ENCODE assay signal across 8 cellular contexts in genomic region chr7:159197066-159197975, GRCh38. TPM values are rescaled to one million over a fixed set of nuclear protein-coding genes. Genes with fewer than 3 reads are reported as not detected.
DNase-seq lines count a peak whose midpoint lies in the region; ATAC-seq, FAIRE-seq and TF ChIP-seq lines count a peak whose summit lies in the region.

No MANE protein-coding gene starts in this region.

- no peaks in the 10 kb centered on the region for H3K36me3 ChIP-seq in left ventricle myocardium inferior
- H3K36me3 ChIP-seq in testis (ENCODE audit: low read depth, missing control alignments) = no peaks in the 10 kb centered on the region

- H3K27me3 ChIP-seq in left ventricle myocardium inferior (ENCODE audit: low read depth) (peaks cover 9% of the 10 kb centered on the region), testis (no peaks in the 10 kb centered on the region), foreskin keratinocyte (no peaks in the 10 kb centered on the region)

- FAIRE-seq in GM18507 (lab: Jason Lieb, UNC) (peak; percentile 46), urothelium cell line (lab: Jason Lieb, UNC) (no peak)

- H3K27ac Mint-ChIP-seq in T-cell = peak overlapping the region; percentile 99

- intact Hi-C loops in left ventricle myocardium inferior (cut with micrococcal nuclease) = no loop called here
- intact Hi-C loops in testis (cut with DNase I; ENCODE audit: low total_unique reads) = no loop called here

- in situ Hi-C loops in GM13977 (cut with MboI; ENCODE audit: low pct_unique_long_range_greater_than_20kb, low sequenced_read_pairs, unreplicated experiment) = no loop called here

- POLR2A ChIA-PET in T-cell (lab: Charles Lee) = no interaction called here

- no peaks in the 10 kb centered on the region for H3K27me3 Mint-ChIP-seq in T-cell

- ATAC-seq in HG02885 (IDR thresholded peaks at IDR 0.05; ENCODE audit: poor library complexity, unreplicated experiment) = peak; percentile 72
- peak; percentile 74 to 83 (median 76) for ATAC-seq in T-cell (replicated peaks in 1 of 4)
- ATAC-seq in foreskin keratinocyte = no peak

- H3K9me3 Mint-ChIP-seq in T-cell = no peaks in the 10 kb centered on the region

- no peak for TF ChIP-seq CTCF in left ventricle myocardium inferior (IDR thresholded peaks at IDR 0.05; ENCODE audit: borderline replicate concordance)
- TF ChIP-seq CTCF in testis (IDR thresholded peaks at IDR 0.05) = no peak
- TF ChIP-seq CTCF in foreskin keratinocyte (conservative IDR thresholded peaks at IDR 0.05) = no peak
- no peak for TF ChIP-seq CTCF in GM13977 (IDR thresholded peaks at IDR 0.05; ENCODE audit: extremely low read depth, insufficient read depth, missing control alignments)

- H3K27ac ChIP-seq in left ventricle myocardium inferior (replicated peaks) (peak overlapping the region; percentile 22), testis (no peak overlapping the region), foreskin keratinocyte (no peak overlapping the region)

- DNase-seq in GM18507 (ENCODE audit: extremely low spot score, insufficient read length, low read depth) (no peak), T-cell (peak in 24 of 34 experiments; percentile 13 to 58 (median 30)), left ventricle myocardium inferior (no peak), urothelium cell line (ENCODE audit: low spot score) (peak; percentile 16), testis (no peak), foreskin keratinocyte (no peak), GM13977 (ENCODE audit: low spot score) (no peak)

- no peak for TF ChIP-seq POLR2A in testis (IDR thresholded peaks at IDR 0.05)

- peak overlapping the region; percentile 70 to 81 (median 74) for H3K4me3 Mint-ChIP-seq in T-cell

- H3K4me1 ChIP-seq in left ventricle myocardium inferior = peaks cover 13% of the 10 kb centered on the region
- no peaks in the 10 kb centered on the region for H3K4me1 ChIP-seq in testis
- no peaks in the 10 kb centered on the region for H3K4me1 ChIP-seq in foreskin keratinocyte

- CTCF ChIA-PET in T-cell (lab: Charles Lee) = no interaction called here

- H3K9me3 ChIP-seq in left ventricle myocardium inferior (replicated peaks) (no peaks in the 10 kb centered on the region), testis (no peaks in the 10 kb centered on the region)

- H3K4me1 Mint-ChIP-seq in T-cell = peaks cover 46 to 60% (median 59%) of the 10 kb centered on the region in 3 donors

- 60 to 62% methylated on average over 20 of the region's 20 CpGs for WGBS in testis, 2 donors

- peak overlapping the region; percentile 8 for H3K4me3 ChIP-seq in left ventricle myocardium inferior
- H3K4me3 ChIP-seq in testis = no peak overlapping the region

- H3K36me3 Mint-ChIP-seq in T-cell = no peaks in the 10 kb centered on the region

RNA-seq across cellular contexts. Expression of gene VIPR2, which starts 52.7 kb away (rescaled TPM):
- total RNA-seq in T-cell (under 1 TPM in 4 of 5 donors, not detected in 1; 0.25 to 0.79 (median 0.55) TPM), left ventricle myocardium inferior (17.5 TPM), testis (1 to 10 TPM; 4.9 to 5.3 TPM), foreskin keratinocyte (not detected in 2 replicates)
- polyA plus RNA-seq in testis (ENCODE audit: insufficient read depth, low read depth, low replicate concordance) (2.5 TPM), foreskin keratinocyte (not detected in 2 replicates)

Comparison
In these comparisons a context has a peak if more than half of its experiments do, and no peak if none do; other contexts are left out.
1. DNase-seq: peak in T-cell (24 of 34) and urothelium cell line (single experiment); none in GM18507 (single experiment), left ventricle myocardium inferior (single experiment), testis (single experiment), foreskin keratinocyte (0 of 2) and GM13977 (single experiment).